Comparison of ENCODE assay signal across 25 cellular contexts in the genomic region with DNA sequence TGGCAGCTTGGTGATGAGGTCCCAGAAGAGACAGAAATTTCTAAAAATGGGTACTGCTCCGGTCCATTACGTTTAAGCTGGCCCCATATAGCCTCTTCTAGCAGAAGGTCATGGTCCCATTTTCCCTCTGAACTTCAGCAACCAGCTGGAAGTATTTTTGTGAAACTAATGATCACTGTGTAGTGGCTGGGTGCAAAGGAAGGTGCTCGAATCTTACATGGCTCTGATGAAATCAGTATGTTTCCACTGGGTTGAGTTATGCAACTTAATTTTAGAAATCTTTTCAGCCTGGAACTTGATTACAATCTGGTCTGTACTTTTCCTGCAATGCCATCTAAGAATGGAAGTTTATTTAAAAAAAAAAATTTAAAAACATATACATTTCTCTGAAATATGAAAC.
"Had no signal": no experiment of that assay in that cellular context is flagged by ENCODE, and none has a peak within 500 bp of the region (broad histone marks: within the 10 kb centered on the region; RNA-seq: fewer than 3 reads in every experiment).

No MANE protein-coding gene starts in this region.

- H3K4me3 ChIP-seq: left lung, lung, mucosa of descending colon, spleen, thyroid gland, upper lobe of right lung had no signal

- H3K27ac Mint-ChIP-seq: activated CD8-positive, alpha-beta memory T cell treated with anti-CD3 and anti-CD28 coated beads, Interleukin-2, amount 10 ng/mL, durations not matched to agents 7 days and 5 days; activated CD8-positive, alpha-beta T cell treated with anti-CD3 and anti-CD28 coated beads for 36 hours; dendritic cell treated with granulocyte-macrophage colony-stimulating factor and Interleukin-4, amounts not matched to agents 40 ng/mL and 50 ng/mL, for 4 days; endodermal cell had no signal

- H3K4me1 Mint-ChIP-seq: activated CD8-positive, alpha-beta memory T cell treated with anti-CD3 and anti-CD28 coated beads, Interleukin-2, amount 10 ng/mL, durations not matched to agents 7 days and 5 days had no signal

- DNase-seq: activated CD4-positive, alpha-beta T cell treated with anti-CD3 and anti-CD28 coated beads, Interleukin-2, amount 50 U/mL, for 1 hour; activated CD8-positive, alpha-beta memory T cell treated with anti-CD3 and anti-CD28 coated beads, Interleukin-2, amount 10 ng/mL, durations not matched to agents 7 days and 5 days; activated CD8-positive, alpha-beta T cell treated with anti-CD3 and anti-CD28 coated beads for 36 hours; activated naive CD4-positive, alpha-beta T cell; activated T-cell treated with anti-CD3 and anti-CD28 coated beads, Interleukin-2, amount 50 U/mL, for 48 hours; brain microvascular endothelial cell; endodermal cell; foreskin keratinocyte; kidney glomerular epithelial cell; left lung; mucosa of descending colon; posterior cingulate gyrus; right cardiac atrium; spleen; stimulated activated CD4-positive, alpha-beta T cell treated with anti-CD3 and anti-CD28 coated beads, Interleukin-2, amount 100 ng/mL, for 48 hours; T-helper 9 cell; thyroid gland; upper lobe of right lung; WERI-Rb-1 had no signal

- H3K9me3 ChIP-seq: left lung, mucosa of descending colon, spleen, thyroid gland, upper lobe of right lung had no signal

- H3K4me3 Mint-ChIP-seq: activated CD8-positive, alpha-beta memory T cell treated with anti-CD3 and anti-CD28 coated beads, Interleukin-2, amount 10 ng/mL, durations not matched to agents 7 days and 5 days; activated CD8-positive, alpha-beta T cell treated with anti-CD3 and anti-CD28 coated beads for 36 hours; dendritic cell treated with granulocyte-macrophage colony-stimulating factor and Interleukin-4, amounts not matched to agents 40 ng/mL and 50 ng/mL, for 4 days; endodermal cell; natural killer cell treated with Interleukin-12 subunit alpha and Interleukin-12 subunit beta and Interleukin-15 and Interleukin-18, amount 100 ng/mL, for 72 hours; stimulated activated naive CD8-positive, alpha-beta T cell treated with anti-CD3 and anti-CD28 coated beads, Interleukin-15, Interleukin-2, amounts not matched to agents 100 ng/mL and 50 ng/mL, for 24 hours had no signal

- H3K4me1 ChIP-seq: left lung, thyroid gland, upper lobe of right lung had no signal

- H3K27ac ChIP-seq: brain microvascular endothelial cell, foreskin keratinocyte, left lung, thyroid gland, upper lobe of right lung, WERI-Rb-1 had no signal

- H3K27me3 Mint-ChIP-seq: activated CD8-positive, alpha-beta memory T cell treated with anti-CD3 and anti-CD28 coated beads, Interleukin-2, amount 10 ng/mL, durations not matched to agents 7 days and 5 days; activated CD8-positive, alpha-beta T cell treated with anti-CD3 and anti-CD28 coated beads for 36 hours; dendritic cell treated with granulocyte-macrophage colony-stimulating factor and Interleukin-4, amounts not matched to agents 40 ng/mL and 50 ng/mL, for 4 days; natural killer cell treated with Interleukin-12 subunit alpha and Interleukin-12 subunit beta and Interleukin-15 and Interleukin-18, amount 100 ng/mL, for 72 hours; stimulated activated naive CD8-positive, alpha-beta T cell treated with anti-CD3 and anti-CD28 coated beads, Interleukin-15, Interleukin-2, amounts not matched to agents 100 ng/mL and 50 ng/mL, for 24 hours had no signal

- H3K27me3 ChIP-seq: brain microvascular endothelial cell, foreskin keratinocyte, left lung, spleen, thyroid gland, upper lobe of right lung had no signal

- H3K36me3 ChIP-seq: brain microvascular endothelial cell, left lung, thyroid gland, upper lobe of right lung, WERI-Rb-1 had no signal

- H3K36me3 Mint-ChIP-seq: natural killer cell treated with Interleukin-12 subunit alpha and Interleukin-12 subunit beta and Interleukin-15 and Interleukin-18, amount 100 ng/mL, for 72 hours had no signal

- H3K9me3 Mint-ChIP-seq: activated CD8-positive, alpha-beta T cell treated with anti-CD3 and anti-CD28 coated beads for 36 hours; activated naive CD4-positive, alpha-beta T cell treated with anti-CD3 and anti-CD28 coated beads, Interleukin-2, amount 50 U/mL, for 72 hours; dendritic cell treated with granulocyte-macrophage colony-stimulating factor and Interleukin-4, amounts not matched to agents 40 ng/mL and 50 ng/mL, for 4 days; endodermal cell; natural killer cell treated with Interleukin-12 subunit alpha and Interleukin-12 subunit beta and Interleukin-15 and Interleukin-18, amount 100 ng/mL, for 72 hours; stimulated activated naive CD8-positive, alpha-beta T cell treated with anti-CD3 and anti-CD28 coated beads, Interleukin-15, Interleukin-2, amounts not matched to agents 100 ng/mL and 50 ng/mL, for 24 hours had no signal

- ATAC-seq: activated CD8-positive, alpha-beta memory T cell treated with anti-CD3 and anti-CD28 coated beads, Interleukin-2, amount 10 ng/mL, durations not matched to agents 7 days and 5 days; activated CD8-positive, alpha-beta T cell treated with anti-CD3 and anti-CD28 coated beads for 36 hours; activated naive CD4-positive, alpha-beta T cell treated with anti-CD3 and anti-CD28 coated beads, Interleukin-2, amount 50 U/mL, for 72 hours; esophagus mucosa; foreskin keratinocyte; left lung; mucosa of descending colon; natural killer cell treated with Interleukin-12 subunit alpha and Interleukin-12 subunit beta and Interleukin-15 and Interleukin-18, amount 100 ng/mL, for 72 hours; right cardiac atrium; upper lobe of right lung had no signal
